Comparison of ENCODE assay signal across 9 cellular contexts in the genomic region with DNA sequence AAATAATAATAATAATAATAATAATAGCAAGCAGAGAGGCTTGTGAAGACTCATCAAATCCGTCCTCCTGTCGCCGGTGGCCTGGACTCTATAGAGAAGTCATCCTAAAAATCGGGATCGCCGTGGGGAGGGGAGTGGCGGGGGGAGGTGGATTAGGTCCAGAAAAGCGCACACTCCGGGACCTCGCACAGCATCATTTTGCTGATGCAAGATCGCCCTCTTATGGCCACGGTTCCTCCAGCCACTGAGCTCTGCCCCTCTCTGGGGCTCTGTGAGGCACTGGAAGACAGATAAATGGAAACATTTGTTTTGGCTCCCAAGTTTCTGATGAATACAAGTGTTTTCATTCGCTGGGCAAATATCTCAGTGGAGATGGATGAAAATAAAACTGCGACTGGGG.
DNase-seq lines count a peak whose midpoint lies in the region; ATAC-seq and TF ChIP-seq lines count a peak whose summit lies in the region.
"Had no signal": no experiment of that assay in that cellular context is flagged by ENCODE, and none has a peak within 500 bp of the region (broad histone marks: within the 10 kb centered on the region; RNA-seq: fewer than 3 reads in every experiment).

No MANE protein-coding gene starts in this region.

- H3K36me3 Mint-ChIP-seq in nephron progenitor cell (ENCODE audit: low read depth): no peaks in the 10 kb centered on the region

- ATAC-seq in HG03442 (IDR thresholded peaks at IDR 0.05; ENCODE audit: unreplicated experiment) (no peak), HG03354 (IDR thresholded peaks at IDR 0.05; ENCODE audit: poor library complexity, severe bottlenecking, unreplicated experiment) (no peak)

- peak; percentile 74 for TF ChIP-seq CTCF in epithelial cell of proximal tubule (conservative IDR thresholded peaks at IDR 0.05; ENCODE audit: low read depth, low read length)
- TF ChIP-seq CTCF in nephron progenitor cell (IDR thresholded peaks at IDR 0.05): peak; percentile 68

- peak; percentile 56 for DNase-seq in DMS153 treated with DMSO at 0.1 percent for 48 hours (lab: John Stamatoyannopoulos, UW; ENCODE audit: unreplicated experiment)
- peak; percentile 28 for DNase-seq in HPDE6-E6E7 (ENCODE audit: extremely low spot score)
- DNase-seq in SHP77 treated with DMSO at 0.1 percent for 48 hours (lab: John Stamatoyannopoulos, UW): peak; percentile 32
- no peak for DNase-seq in epithelial cell of proximal tubule (ENCODE audit: low read depth)
- peak; percentile 72 for DNase-seq in nephron progenitor cell
- DNase-seq in activated CD8-positive, alpha-beta memory T cell treated with anti-CD3 and anti-CD28 coated beads for 24 hours: no peak

- no peak overlapping the region for H3K4me3 Mint-ChIP-seq in nephron progenitor cell
- H3K4me3 Mint-ChIP-seq: T-helper 1 cell treated with Interleukin-12 subunit alpha and Interleukin-12 subunit beta and Interleukin-4 antibody, amounts not matched to agents 30 μg/mL and 1 μg/mL, for 36 hours had no signal

- no peaks in the 10 kb centered on the region for H3K9me3 Mint-ChIP-seq in nephron progenitor cell
- H3K9me3 Mint-ChIP-seq: T-helper 1 cell treated with Interleukin-12 subunit alpha and Interleukin-12 subunit beta and Interleukin-4 antibody, amounts not matched to agents 30 μg/mL and 1 μg/mL, for 36 hours had no signal

- H3K4me3 ChIP-seq in epithelial cell of proximal tubule (ENCODE audit: low read depth, low read length): no peak overlapping the region

- no peak overlapping the region for H3K27ac Mint-ChIP-seq in nephron progenitor cell
- H3K27ac Mint-ChIP-seq: T-helper 1 cell treated with Interleukin-12 subunit alpha and Interleukin-12 subunit beta and Interleukin-4 antibody, amounts not matched to agents 30 μg/mL and 1 μg/mL, for 36 hours had no signal

- peaks cover 12% of the 10 kb centered on the region for H3K4me1 Mint-ChIP-seq in nephron progenitor cell

- H3K27me3 Mint-ChIP-seq in nephron progenitor cell (ENCODE audit: low read depth, poor library complexity): peaks cover 63% of the 10 kb centered on the region

Comparison
In these comparisons a context has a peak if more than half of its experiments do, and no peak if none do; other contexts are left out.
1. DNase-seq: peak in DMS153 treated with DMSO at 0.1 percent for 48 hours (single experiment), HPDE6-E6E7 (single experiment), SHP77 treated with DMSO at 0.1 percent for 48 hours (single experiment) and nephron progenitor cell (single experiment); none in epithelial cell of proximal tubule (single experiment) and activated CD8-positive, alpha-beta memory T cell treated with anti-CD3 and anti-CD28 coated beads for 24 hours (single experiment).